Comparison of ENCODE assay signal across 1 cellular context in genomic region chr3:128686465-128686864, GRCh38.
A peak's percentile ranks its signal among the peaks of the same experiment; 100 is the strongest.
TF ChIP-seq lines count a peak whose summit lies in the region.

No MANE protein-coding gene starts in this region.

TF ChIP-seq in K562, 482 proteins besides CTCF, POLR2A, EP300 and RAD21:
- TF ChIP-seq TCF7 (IDR thresholded peaks at IDR 0.05; ENCODE audit: borderline replicate concordance), result no peak
- peak; percentile 40 for TF ChIP-seq ATF3 (IDR thresholded peaks at IDR 0.05)
- no peak for TF ChIP-seq ATF3 (CRISPR knock-in tag; conservative IDR thresholded peaks at IDR 0.05)
TF ChIP-seq in K562: peak in this region for 1.
